In genomic region chr17:81635973-81636504, GRCh38 we compare ENCODE assay signal across 8 cellular contexts. TPM values are rescaled to one million over a fixed set of nuclear protein-coding genes. Genes with fewer than 3 reads are reported as not detected.
DNase-seq lines count a peak whose midpoint lies in the region; ATAC-seq and TF ChIP-seq lines count a peak whose summit lies in the region.

No MANE protein-coding gene starts in this region.

- peak overlapping the region; percentile 90 for H3K4me2 ChIP-seq in mesendoderm (ENCODE audit: low read length)

- H3K4me3 Mint-ChIP-seq in IgD-negative memory B cell = peak overlapping the region; percentile 86 to 95 (median 88)

- no peak overlapping the region for H4K5ac ChIP-seq in mesendoderm (ENCODE audit: low read length)

- H3K9ac ChIP-seq in mesendoderm (ENCODE audit: low read length) = peak overlapping the region; percentile 84

- no CpG with 5 or more reads among the region's 18 CpGs for WGBS in mesendoderm (ENCODE audit: extremely low coverage, insufficient coverage, low lambda C conversion rate)

- peak overlapping the region; percentile 87 for H3K56ac ChIP-seq in mesendoderm (ENCODE audit: low read length)

- peaks cover 36% of the 10 kb centered on the region for H3K79me2 ChIP-seq in mesendoderm (ENCODE audit: control insufficient read depth, insufficient read depth, low read length)

- peaks cover 3% of the 10 kb centered on the region for H3K36me3 ChIP-seq in brain microvascular endothelial cell (replicated peaks)
- H3K36me3 ChIP-seq in mesendoderm (ENCODE audit: control insufficient read depth, insufficient read depth, low read length) = no peaks in the 10 kb centered on the region
- no peaks in the 10 kb centered on the region for H3K36me3 ChIP-seq in uterus

- no peak overlapping the region for H2BK15ac ChIP-seq in mesendoderm (replicated peaks; ENCODE audit: low read depth)

- DNase-seq in GM12865 (ENCODE audit: low read depth) = peak; percentile 25
- DNase-seq in brain microvascular endothelial cell = peak; percentile 38
- no peak for DNase-seq in mesendoderm
- DNase-seq in uterus = no peak
- no peak for DNase-seq in ureter (ENCODE audit: low spot score)
- no peak for DNase-seq in dermis blood vessel endothelial cell

- H3K4me1 ChIP-seq in mesendoderm (ENCODE audit: control insufficient read depth, low read depth, low read length) (no peaks in the 10 kb centered on the region), uterus (peaks cover 0 to 13% of the 10 kb centered on the region in 2 donors)

- H3K9me3 Mint-ChIP-seq in IgD-negative memory B cell = no peaks in the 10 kb centered on the region

- H2AK5ac ChIP-seq in mesendoderm (ENCODE audit: low read length) = no peak overlapping the region

- peak overlapping the region; percentile 98 for H3K18ac ChIP-seq in mesendoderm (ENCODE audit: low read length)

- H3K4me3 ChIP-seq in GM12865 (ENCODE audit: low read depth, low read length) (peak overlapping the region; percentile 66), brain microvascular endothelial cell (ENCODE audit: low read depth, low read length) (peak overlapping the region; percentile 88), mesendoderm (ENCODE audit: low read length) (peak overlapping the region; percentile 90), uterus (peak overlapping the region; percentile 77 to 95)

- TF ChIP-seq POLR2A in uterus (IDR thresholded peaks at IDR 0.05) = no peak

- intact Hi-C loops in uterus (cut with DNase I; ENCODE audit: low total_unique reads) = no loop called here

- peaks cover 9 to 21% (median 14%) of the 10 kb centered on the region in 3 donors for H3K4me1 Mint-ChIP-seq in IgD-negative memory B cell

- no peak overlapping the region for H2BK5ac ChIP-seq in mesendoderm (ENCODE audit: low read length)

- peak overlapping the region in 2 of 3 donors; percentile 24 to 91 for H3K27ac Mint-ChIP-seq in IgD-negative memory B cell

- in situ Hi-C loops in brain microvascular endothelial cell (cut with HindIII; ENCODE audit: low pct_ligation_motif_present, low sequenced_read_pairs) = no loop called here

- ATAC-seq in HG02884 (IDR thresholded peaks at IDR 0.05; ENCODE audit: unreplicated experiment) = no peak

- no peak overlapping the region for H2BK120ac ChIP-seq in mesendoderm (ENCODE audit: low read depth, low read length)

- peaks cover 2% of the 10 kb centered on the region for H3K36me3 Mint-ChIP-seq in IgD-negative memory B cell

- TF ChIP-seq CTCF in GM12865 (IDR thresholded peaks at IDR 0.05; ENCODE audit: insufficient read depth, low read depth, low read length, missing control alignments) (no peak), brain microvascular endothelial cell (IDR thresholded peaks at IDR 0.05; ENCODE audit: low read depth, low read length, missing control alignments) (no peak), uterus (IDR thresholded peaks at IDR 0.05) (no peak)

- peak overlapping the region; percentile 95 for H3K4ac ChIP-seq in mesendoderm (ENCODE audit: low read depth, low read length)

- no peaks in the 10 kb centered on the region for H3K9me3 ChIP-seq in uterus

- H3K27me3 Mint-ChIP-seq in IgD-negative memory B cell = no peaks in the 10 kb centered on the region

- H3K27me3 ChIP-seq in brain microvascular endothelial cell (replicated peaks) (no peaks in the 10 kb centered on the region), mesendoderm (ENCODE audit: insufficient read depth, low read length, poor library complexity) (no peaks in the 10 kb centered on the region), uterus (no peaks in the 10 kb centered on the region)

- no peak overlapping the region for H4K8ac ChIP-seq in mesendoderm (ENCODE audit: low read depth, low read length)

- no peak overlapping the region for H3K23ac ChIP-seq in mesendoderm (ENCODE audit: low read length)

- H3K79me1 ChIP-seq in mesendoderm (ENCODE audit: low read length) = peaks cover 5% of the 10 kb centered on the region

- H3K27ac ChIP-seq in brain microvascular endothelial cell (peak overlapping the region; percentile 89), mesendoderm (ENCODE audit: low read depth, low read length) (peak overlapping the region; percentile 79), uterus (peak overlapping the region; percentile 81)

RNA-seq across cellular contexts. Expression of gene NPLOC4, which starts 0.9 kb away (rescaled TPM):
- 53.5 TPM for polyA plus RNA-seq in IgD-negative memory B cell
- 77.9 TPM for polyA plus RNA-seq in mesendoderm (2013, experiment 1 of 2)
- 88.4 TPM for polyA plus RNA-seq in mesendoderm (2013, experiment 2 of 2)
- 10 to 100 TPM; 14.6 to 86.3 (median 30.9) TPM for total RNA-seq in uterus
- 106 TPM for total RNA-seq in ureter
- 83.9 and 124 TPM in 2 replicates for total RNA-seq in dermis blood vessel endothelial cell

RNA-seq across cellular contexts. Expression of gene TSPAN10, which starts 1.0 kb away (rescaled TPM):
- 0.36 TPM for polyA plus RNA-seq in IgD-negative memory B cell
- polyA plus RNA-seq in mesendoderm (2013, experiment 1 of 2) = 0.20 TPM
- 0.28 TPM for polyA plus RNA-seq in mesendoderm (2013, experiment 2 of 2)
- 1 to 10 TPM in 1 of 4 donors, under 1 TPM in 1, not detected in 2; 0.21 to 3.0 TPM for total RNA-seq in uterus
- 2.5 TPM for total RNA-seq in ureter
- total RNA-seq in dermis blood vessel endothelial cell = 0.68 and 1.3 TPM in 2 replicates

RNA-seq across cellular contexts. Expression of gene PDE6G, which starts 20.3 kb away (rescaled TPM):
- 1.5 TPM for polyA plus RNA-seq in IgD-negative memory B cell
- 7.8 TPM for polyA plus RNA-seq in mesendoderm (2013, experiment 1 of 2)
- 8.5 TPM for polyA plus RNA-seq in mesendoderm (2013, experiment 2 of 2)
- total RNA-seq in uterus (1 to 10 TPM in 1 of 4 donors, not detected in 3; 2.1 TPM), ureter (not detected), dermis blood vessel endothelial cell (3.4 and 4.1 TPM in 2 replicates)

RNA-seq across cellular contexts. Expression of gene OXLD1, which starts 30.4 kb away (rescaled TPM):
- polyA plus RNA-seq in IgD-negative memory B cell = 77.7 TPM
- polyA plus RNA-seq in mesendoderm (2013, experiment 1 of 2) = 19.4 TPM
- 20.6 TPM for polyA plus RNA-seq in mesendoderm (2013, experiment 2 of 2)
- total RNA-seq in uterus (10 to 100 TPM in 3 of 4 donors, 1 to 10 TPM in 1; 3.2 to 56.1 (median 20.3) TPM), ureter (31.4 TPM), dermis blood vessel endothelial cell (25.2 and 45.1 TPM in 2 replicates)

RNA-seq across cellular contexts. Expression of gene CCDC137, which starts 30.5 kb away (rescaled TPM):
- 27.9 TPM for polyA plus RNA-seq in IgD-negative memory B cell
- polyA plus RNA-seq in mesendoderm (2013, experiment 1 of 2) = 49.0 TPM
- polyA plus RNA-seq in mesendoderm (2013, experiment 2 of 2) = 48.4 TPM
- total RNA-seq in uterus (10 to 100 TPM in 1 of 4 donors, 1 to 10 TPM in 2, under 1 TPM in 1; 0.77 to 12.3 (median 3.9) TPM), ureter (19.2 TPM), dermis blood vessel endothelial cell (11.1 and 14.1 TPM in 2 replicates)

Comparison
In these comparisons a context has a peak if more than half of its experiments do, and no peak if none do; other contexts are left out.
1. DNase-seq: peak in GM12865 (single experiment) and brain microvascular endothelial cell (single experiment); none in mesendoderm (single experiment), uterus (0 of 2), ureter (single experiment) and dermis blood vessel endothelial cell (single experiment).
2. Peak in every context shown above with its lines, with median percentiles within 50 percentile points of each other: H3K4me3 ChIP-seq and H3K27ac ChIP-seq.